ENCODE assay signal across 2 cellular contexts in genomic region chr1:35939484-35939883, GRCh38.
TF ChIP-seq lines count a peak whose summit lies in the region.

No MANE protein-coding gene starts in this region.

TF ChIP-seq in HEK293, 187 proteins besides CTCF, POLR2A, EP300 and RAD21:
- TF ChIP-seq ZNF664 (tag by site-specific recombination; IDR thresholded peaks at IDR 0.05) (peak; percentile 48; the same call in 1 of the 2 replicates), ZNF488 (tag by site-specific recombination; IDR thresholded peaks at IDR 0.05) (no peak), ZBTB6 (tag by site-specific recombination; IDR thresholded peaks at IDR 0.05) (no peak)

TF ChIP-seq in K562, 482 proteins besides CTCF, POLR2A, EP300 and RAD21:
- TF ChIP-seq HEY1 (CRISPR knock-in tag; IDR thresholded peaks at IDR 0.05; ENCODE audit: borderline replicate concordance) (no peak), GATAD2A (IDR thresholded peaks at IDR 0.05) (no peak), WHSC1 (IDR thresholded peaks at IDR 0.05; ENCODE audit: low read length) (no peak), HDAC2 (IDR thresholded peaks at IDR 0.05) (peak; percentile 64; the same call in 1 of the 2 replicates), ADNP (tag; IDR thresholded peaks at IDR 0.05) (peak; percentile 63; the same call in 1 of the 2 replicates), RBM25 (IDR thresholded peaks at IDR 0.05; ENCODE audit: low read depth, low read length, severe bottlenecking) (peak; percentile 95), POLR2H (tag; IDR thresholded peaks at IDR 0.05; ENCODE audit: low read depth) (no peak), BCOR (IDR thresholded peaks at IDR 0.05) (0 out of 2 replicates have a peak, but pooled peaks have one; percentile 32), KDM1A (IDR thresholded peaks at IDR 0.05) (peak; percentile 33 to 53; a peak in 3 of 4 replicates)
